In genomic region chrX:118346258-118347094, GRCh38 we compare ENCODE assay signal across 1 cellular context.
TF ChIP-seq lines count a peak whose summit lies in the region.

No MANE protein-coding gene starts in this region.

TF ChIP-seq in HepG2, 621 proteins besides CTCF, POLR2A, EP300 and RAD21 (continued from another document):
- 0 out of 2 replicates have a peak, but pooled peaks have one; percentile 50 for TF ChIP-seq PCBP1 (IDR thresholded peaks at IDR 0.05; ENCODE audit: borderline replicate concordance, low read depth, low read length)
- TF ChIP-seq ZNF558 (CRISPR knock-in tag; IDR thresholded peaks at IDR 0.05; ENCODE audit: borderline replicate concordance), result no peak
- 0 out of 2 replicates have a peak, but pooled peaks have one; percentile 19 for TF ChIP-seq SAP130 (CRISPR knock-in tag; IDR thresholded peaks at IDR 0.05; ENCODE audit: low read depth)
- TF ChIP-seq ZNF687 (CRISPR knock-in tag; IDR thresholded peaks at IDR 0.05), result peak; percentile 52
- TF ChIP-seq KDM5A (IDR thresholded peaks at IDR 0.05; ENCODE audit: borderline replicate concordance, low read length), result peak; percentile 29; the same call in 1 of the 2 replicates
- peak; percentile 48; the same call in 1 of the 2 replicates for TF ChIP-seq NRL (CRISPR knock-in tag; IDR thresholded peaks at IDR 0.05; ENCODE audit: borderline replicate concordance)
- peak; percentile 40 for TF ChIP-seq YY1 (IDR thresholded peaks at IDR 0.05; ENCODE audit: insufficient read depth, insufficient replicate concordance, low read depth, low read length)
- no peak for TF ChIP-seq MEIS1 (CRISPR knock-in tag; IDR thresholded peaks at IDR 0.05; ENCODE audit: borderline replicate concordance)
- TF ChIP-seq ASH2L (IDR thresholded peaks at IDR 0.05; ENCODE audit: insufficient read length, low read depth, low read length), result peak; percentile 43
- TF ChIP-seq HMGXB4 (CRISPR knock-in tag; IDR thresholded peaks at IDR 0.05; ENCODE audit: borderline replicate concordance in 1 of 2, low read depth in 1 of 2), result peak in 1 of 2 experiments; percentile 44; a peak in 1 of 4 replicates
- TF ChIP-seq ZSCAN29 (CRISPR knock-in tag; conservative IDR thresholded peaks at IDR 0.05), result 0 out of 2 replicates have a peak, but pooled peaks have one; percentile 32
- TF ChIP-seq ZNF777 (CRISPR knock-in tag; IDR thresholded peaks at IDR 0.05), result peak; percentile 84
- TF ChIP-seq KDM2A (CRISPR knock-in tag; IDR thresholded peaks at IDR 0.05; ENCODE audit: borderline replicate concordance, low read depth), result no peak
- TF ChIP-seq SKI (IDR thresholded peaks at IDR 0.05; ENCODE audit: partially characterized antibody), result no peak
- TF ChIP-seq ZMYM4 (CRISPR knock-in tag; IDR thresholded peaks at IDR 0.05), result 0 out of 2 replicates have a peak, but pooled peaks have one; percentile 40
